ENCODE assay signal across 8 cellular contexts in the genomic region with DNA sequence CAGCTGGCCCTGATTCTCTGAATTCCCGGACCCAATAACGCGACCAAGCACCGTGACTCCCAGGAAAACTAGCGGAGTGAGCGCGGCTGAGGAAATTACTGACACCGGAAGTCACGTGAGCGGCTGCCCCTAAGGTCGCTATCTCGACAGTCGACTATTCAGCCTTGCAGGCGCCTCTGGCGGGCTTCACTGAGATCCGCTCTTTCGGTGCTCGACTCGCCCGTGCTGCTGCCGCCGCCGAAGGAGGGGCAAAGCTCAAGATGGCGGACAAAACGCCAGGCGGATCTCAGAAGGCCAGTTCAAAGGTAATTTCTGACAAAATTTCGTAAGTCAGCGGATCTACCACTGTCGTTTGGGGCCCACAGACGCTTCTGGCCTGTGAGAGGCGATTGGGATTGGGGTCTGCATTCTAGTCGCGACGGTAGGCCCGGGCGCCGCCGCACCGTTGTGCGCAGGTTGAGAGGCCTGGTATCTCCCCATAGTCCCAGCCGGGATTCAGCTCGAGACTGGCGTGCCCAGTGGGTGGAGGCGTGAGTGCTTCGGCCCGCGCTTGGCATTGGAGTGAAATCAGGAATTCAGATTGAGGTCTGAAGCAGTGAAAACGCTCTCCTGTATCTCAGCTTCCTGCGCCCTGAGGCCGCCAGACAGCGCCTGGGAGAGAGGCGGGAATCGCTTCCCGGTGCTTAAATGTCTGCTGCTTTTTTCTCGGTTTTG. TPM values are rescaled to one million over a fixed set of nuclear protein-coding genes. Genes with fewer than 3 reads are reported as not detected.
A peak's percentile ranks its signal among the peaks of the same experiment; 100 is the strongest.
DNase-seq lines count a peak whose midpoint lies in the region; ATAC-seq and TF ChIP-seq lines count a peak whose summit lies in the region.

A gene (plus strand): TSS at position 202 of the 714 bp plus-strand sequence. CDS start 59 bp downstream, at position 261.

- H3K27ac ChIP-seq in osteoblast (ENCODE audit: low read depth, low read length): peak within 1 kb of the TSS; percentile 75
- peak within 1 kb of the TSS; percentile 89 to 93 for H3K27ac ChIP-seq in thoracic aorta

- H3K79me2 ChIP-seq in osteoblast (ENCODE audit: insufficient read depth, low read length): peaks cover 55% of the 10 kb centered on the region

- ATAC-seq in HG02623 (IDR thresholded peaks at IDR 0.05; ENCODE audit: unreplicated experiment) (peak; percentile 78), thoracic aorta (ENCODE audit: insufficient number of reproducible peaks, low FRiP score, low read depth) (peak; percentile 90)

- H3K4me1 ChIP-seq in osteoblast (ENCODE audit: insufficient read depth, low read length): peaks cover 20% of the 10 kb centered on the region
- peaks cover 23 to 35% of the 10 kb centered on the region in 2 donors for H3K4me1 ChIP-seq in thoracic aorta (ENCODE audit: control insufficient read depth in 1 of 2, low read depth in 2 of 2)

- TF ChIP-seq CTCF in GM10248 (IDR thresholded peaks at IDR 0.05; ENCODE audit: control extremely low read depth, extremely low read depth, low read depth, missing control alignments) (no peak), osteoblast (IDR thresholded peaks at IDR 0.05; ENCODE audit: extremely low read depth, low read depth, low read length) (no peak), thoracic aorta (IDR thresholded peaks at IDR 0.05) (peak; percentile 28)

- DNase-seq in GM10248 (ENCODE audit: extremely low spot score) (peak; percentile 96), NCI-H1105 (lab: John Stamatoyannopoulos, UW) (peak; percentile 100), SKM-1 treated with dmso at 0.1 percent for 144 hours (lab: John Stamatoyannopoulos, UW; ENCODE audit: unreplicated experiment) (peak; percentile 95), glomerular visceral epithelial cell (ENCODE audit: extremely low spot score) (peak; percentile 97), osteoblast (ENCODE audit: insufficient read length, low spot score, missing footprints) (peak; percentile 92), thoracic aorta (ENCODE audit: low spot score) (peak; percentile 89)

- CTCF ChIA-PET in GM10248 (lab: Yijun Ruan, JAX): interaction anchor here (0.9 to 5.3 kb wide), 8 partner anchors 8 to 976 kb away, joined by 3 to 27 read pairs (median 4); no protein-coding TSS in a partner anchor

- H3K4me3 ChIP-seq in osteoblast (ENCODE audit: insufficient read depth, low read length) (peak within 1 kb of the TSS; percentile 85), thoracic aorta (peak within 1 kb of the TSS; percentile 99)

- peaks cover 41% of the 10 kb centered on the region for H3K4me1 Mint-ChIP-seq in activated naive CD8-positive, alpha-beta T cell (ENCODE audit: low read depth)

- peak within 1 kb of the TSS; percentile 96 for H3K4me2 ChIP-seq in osteoblast (ENCODE audit: insufficient read depth, low read length)

- peaks cover 5% of the 10 kb centered on the region for H3K36me3 Mint-ChIP-seq in activated naive CD8-positive, alpha-beta T cell

- no peaks in the 10 kb centered on the region for H3K9me3 ChIP-seq in osteoblast (ENCODE audit: low read depth, low read length)
- H3K9me3 ChIP-seq in thoracic aorta: no peaks in the 10 kb centered on the region

- H3K27me3 Mint-ChIP-seq in activated naive CD8-positive, alpha-beta T cell: no peaks in the 10 kb centered on the region

- POLR2A ChIA-PET in GM10248 (lab: Yijun Ruan, JAX): interaction anchor here (0.7 to 1.2 kb wide), 3 partner anchors 10 to 423 kb away, joined by 3 to 5 read pairs (median 3); a partner anchor contains a TSS

- no peaks in the 10 kb centered on the region for H3K9me3 Mint-ChIP-seq in activated naive CD8-positive, alpha-beta T cell (ENCODE audit: low read depth)

- H2AFZ ChIP-seq in osteoblast (ENCODE audit: low read length): peak within 1 kb of the TSS; percentile 89

- H3K4me3 Mint-ChIP-seq in activated naive CD8-positive, alpha-beta T cell: peak within 1 kb of the TSS; percentile 99

- H4K20me1 ChIP-seq in osteoblast (ENCODE audit: insufficient read depth, low read length): peaks cover 13% of the 10 kb centered on the region

- H3K27me3 ChIP-seq in osteoblast (ENCODE audit: insufficient read depth, low read length): no peaks in the 10 kb centered on the region
- no peaks in the 10 kb centered on the region for H3K27me3 ChIP-seq in thoracic aorta (replicated peaks; ENCODE audit: insufficient read depth)

- H3K36me3 ChIP-seq in osteoblast (ENCODE audit: insufficient read depth, low read length) (no peaks in the 10 kb centered on the region), thoracic aorta (no peaks in the 10 kb centered on the region)

- H3K27ac Mint-ChIP-seq in activated naive CD8-positive, alpha-beta T cell: peak within 1 kb of the TSS; percentile 100

RNA-seq across cellular contexts. Expression of the gene that starts here (rescaled TPM):
- total RNA-seq in osteoblast: 85.0 and 85.5 TPM in 2 replicates
- 10 to 100 TPM; 53.1 to 91.5 TPM for total RNA-seq in thoracic aorta

Comparison
In these comparisons a context has a peak if more than half of its experiments do, and no peak if none do; other contexts are left out.
1. Peak in every context shown above with its lines: DNase-seq, ATAC-seq, H3K4me3 ChIP-seq and H3K27ac ChIP-seq.